ENCODE assay signal across 8 cellular contexts in the genomic region with DNA sequence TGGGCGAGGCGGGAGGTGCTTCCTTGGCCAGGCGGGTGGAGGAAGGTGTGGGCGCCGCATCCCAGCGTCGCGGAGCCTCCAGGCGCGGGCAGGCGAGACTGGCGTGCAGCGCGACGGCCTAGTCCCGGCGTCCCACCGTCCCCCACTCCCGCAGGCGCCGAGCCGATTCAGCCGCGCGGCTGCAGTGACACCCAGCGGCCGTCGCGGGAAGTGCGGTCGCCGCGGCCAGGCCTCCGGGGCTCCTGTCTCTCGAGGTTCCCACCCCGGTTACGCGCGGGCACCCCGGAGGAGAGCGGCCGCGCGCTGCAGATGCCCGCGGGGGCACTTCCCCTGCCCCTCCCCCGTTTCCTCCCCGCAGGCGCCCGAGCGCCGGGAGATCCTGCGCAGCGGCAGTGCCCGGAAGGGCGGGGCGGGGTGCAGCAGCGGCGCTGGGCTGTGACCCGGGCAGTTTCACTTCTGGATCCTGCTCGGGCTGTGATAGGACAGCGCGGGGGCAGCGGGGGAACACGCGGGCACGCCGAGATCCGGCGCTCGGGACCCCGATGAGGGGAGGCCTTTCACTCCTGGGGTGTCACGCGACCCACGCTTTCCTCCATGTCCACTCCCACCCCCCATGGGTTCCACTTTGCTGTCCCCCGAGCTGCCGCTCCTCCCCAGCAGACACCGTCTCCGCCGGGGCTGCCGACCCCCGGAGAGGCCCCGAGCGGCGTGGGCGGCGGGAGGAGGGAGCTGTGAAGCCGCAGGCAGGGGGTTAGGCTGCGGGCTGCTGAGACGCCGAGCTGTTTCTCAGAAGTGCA. TPM values are rescaled to one million over a fixed set of nuclear protein-coding genes. Genes with fewer than 3 reads are reported as not detected.
A peak's percentile ranks its signal among the peaks of the same experiment; 100 is the strongest.
DNase-seq lines count a peak whose midpoint lies in the region; ATAC-seq and TF ChIP-seq lines count a peak whose summit lies in the region.

No MANE protein-coding gene starts in this region.

- TF ChIP-seq CTCF in omental fat pad (IDR thresholded peaks at IDR 0.05): peak in 2 of 3 donors; percentile 92 to 94

- H3K4me1 Mint-ChIP-seq in activated naive CD4-positive, alpha-beta T cell treated with anti-CD3 and anti-CD28 coated beads for 36 hours (ENCODE audit: low read depth): peaks cover 59% of the 10 kb centered on the region

- H3K36me3 ChIP-seq in MG63: no peaks in the 10 kb centered on the region
- H3K36me3 ChIP-seq in SJSA1: no peaks in the 10 kb centered on the region

- H3K4me1 ChIP-seq in SJSA1 (replicated peaks): peaks cover 55% of the 10 kb centered on the region

- H3K36me3 Mint-ChIP-seq in activated naive CD4-positive, alpha-beta T cell treated with anti-CD3 and anti-CD28 coated beads for 36 hours (ENCODE audit: low read depth): peaks cover 4% of the 10 kb centered on the region

- H3K27me3 ChIP-seq in MG63 (no peaks in the 10 kb centered on the region), SJSA1 (replicated peaks) (no peaks in the 10 kb centered on the region)

- H3K9me3 Mint-ChIP-seq in activated naive CD4-positive, alpha-beta T cell treated with anti-CD3 and anti-CD28 coated beads for 36 hours: no peaks in the 10 kb centered on the region

- H3K9me3 ChIP-seq in MG63 (no peaks in the 10 kb centered on the region), SJSA1 (replicated peaks) (0 out of 2 replicates have a peak, but pooled peaks cover 4% of the 10 kb centered on the region)

- ATAC-seq in omental fat pad (ENCODE audit: low FRiP score): peak; percentile 92

- intact Hi-C loops in activated naive CD4-positive, alpha-beta T cell treated with anti-CD3 and anti-CD28 coated beads for 36 hours (cut with micrococcal nuclease): loop anchor here (1.0 to 5.0 kb wide), 12 partner anchors 16 to 352 kb away; partner anchors contain the start of genes CDK12, FBXL20, IKZF3 and MIEN1

- H3K27ac Mint-ChIP-seq in activated naive CD4-positive, alpha-beta T cell treated with anti-CD3 and anti-CD28 coated beads for 36 hours: peak overlapping the region; percentile 59

- H3K4me3 Mint-ChIP-seq in activated naive CD4-positive, alpha-beta T cell treated with anti-CD3 and anti-CD28 coated beads for 36 hours: peak overlapping the region; percentile 76

- H3K27ac ChIP-seq in SJSA1: peak overlapping the region; percentile 96
- H3K27ac ChIP-seq in temporal lobe (ENCODE audit: low read depth, low read length): peak overlapping the region; percentile 69

- CTCF ChIA-PET in activated naive CD4-positive, alpha-beta T cell treated with anti-CD3 and anti-CD28 coated beads for 36 hours (lab: Charles Lee): interaction anchor here (0.7 to 1.9 kb wide), 9 partner anchors 22 to 183 kb away, joined by 3 to 16 read pairs (median 3); no protein-coding TSS in a partner anchor

- peak; percentile 84 for DNase-seq in GM04504 (ENCODE audit: low read depth)
- DNase-seq in HCEC 1CT: peak; percentile 88
- peak; percentile 97 for DNase-seq in MG63
- peak; percentile 97 to 99 for DNase-seq in SJSA1 (ENCODE audit: low read depth in 1 of 2, low spot score in 2 of 2)
- peak; percentile 96 for DNase-seq in activated naive CD4-positive, alpha-beta T cell treated with anti-CD3 and anti-CD28 coated beads for 36 hours
- DNase-seq in germinal center (ENCODE audit: low spot score): peak; percentile 97
- DNase-seq in omental fat pad (ENCODE audit: low spot score): peak; percentile 65

- no peaks in the 10 kb centered on the region for H3K27me3 Mint-ChIP-seq in activated naive CD4-positive, alpha-beta T cell treated with anti-CD3 and anti-CD28 coated beads for 36 hours (ENCODE audit: low read depth)

- H3K4me3 ChIP-seq in MG63 (peak overlapping the region; percentile 67), SJSA1 (peak overlapping the region; percentile 50)

RNA-seq across cellular contexts. Expression of gene GRB7, which starts 16.6 kb away (rescaled TPM):
- total RNA-seq in MG63 (2014; rRNA removed; shearing (Covaris generic); ENCODE audit: low replicate concordance): not detected in 2 replicates
- total RNA-seq in SJSA1 (2014; rRNA removed; shearing (Covaris generic)): not detected in 2 replicates
- 1 to 10 TPM; 2.0 to 2.1 TPM for total RNA-seq in activated naive CD4-positive, alpha-beta T cell treated with anti-CD3 and anti-CD28 coated beads for 36 hours
- 10 to 100 TPM in 3 of 4 donors, not detected in 1; 13.0 to 19.3 (median 14.0) TPM for total RNA-seq in omental fat pad
- 0.25 TPM for total RNA-seq in temporal lobe

RNA-seq across cellular contexts. Expression of gene MIEN1, which starts 24.0 kb away (rescaled TPM):
- total RNA-seq in MG63 (2014; rRNA removed; shearing (Covaris generic); ENCODE audit: low replicate concordance): 53.8 and 75.4 TPM in 2 replicates
- total RNA-seq in SJSA1 (2014; rRNA removed; shearing (Covaris generic)): 53.3 and 99.4 TPM in 2 replicates
- total RNA-seq in activated naive CD4-positive, alpha-beta T cell treated with anti-CD3 and anti-CD28 coated beads for 36 hours: 10 to 100 TPM; 35.2 to 36.5 TPM
- 10 to 100 TPM; 33.9 to 60.8 (median 52.5) TPM for total RNA-seq in omental fat pad
- 11.1 TPM for total RNA-seq in temporal lobe

RNA-seq across cellular contexts. Expression of gene ERBB2, which starts 54.5 kb away (rescaled TPM):
- total RNA-seq in MG63 (2014; rRNA removed; shearing (Covaris generic); ENCODE audit: low replicate concordance): 19.8 and 30.8 TPM in 2 replicates
- 16.7 and 26.8 TPM in 2 replicates for total RNA-seq in SJSA1 (2014; rRNA removed; shearing (Covaris generic))
- 1 to 10 TPM; 6.0 to 6.3 TPM for total RNA-seq in activated naive CD4-positive, alpha-beta T cell treated with anti-CD3 and anti-CD28 coated beads for 36 hours
- total RNA-seq in omental fat pad (10 to 100 TPM; 13.8 to 23.8 (median 15.7) TPM), temporal lobe (12.8 TPM)

Comparison
In these comparisons a context has a peak if more than half of its experiments do, and no peak if none do; other contexts are left out.
1. Peak in every context shown above with its lines: DNase-seq, ATAC-seq, H3K4me3 ChIP-seq and H3K27ac ChIP-seq.